In the genomic region with DNA sequence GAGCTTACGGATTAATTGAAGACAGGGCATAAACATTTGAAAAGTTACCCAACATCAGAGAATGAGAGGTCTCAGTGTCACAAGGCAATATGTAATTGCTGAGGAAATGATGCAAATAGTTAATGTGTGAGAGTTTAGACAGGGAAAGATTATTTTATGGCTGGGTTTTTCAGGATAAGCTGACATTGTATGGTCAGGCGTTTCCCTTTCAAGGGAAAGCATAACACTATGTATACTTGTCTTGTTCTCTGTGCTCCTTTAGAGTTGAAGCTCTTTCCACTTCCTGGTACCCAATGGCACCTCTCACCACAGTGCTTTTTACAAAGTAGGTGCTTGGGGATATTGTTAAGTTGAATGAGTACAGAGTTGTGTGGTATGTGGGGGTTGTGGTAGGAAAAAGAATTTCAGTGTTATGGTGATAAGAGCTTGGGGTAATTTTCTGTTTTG, we compare ENCODE assay signal across 9 cellular contexts. TPM values are rescaled to one million over a fixed set of nuclear protein-coding genes. Genes with fewer than 3 reads are reported as not detected.
DNase-seq lines count a peak whose midpoint lies in the region; ATAC-seq and TF ChIP-seq lines count a peak whose summit lies in the region.
"Had no signal": no experiment of that assay in that cellular context is flagged by ENCODE, and none has a peak within 500 bp of the region (broad histone marks: within the 10 kb centered on the region; RNA-seq: fewer than 3 reads in every experiment).

No MANE protein-coding gene starts in this region.

- H3K27ac ChIP-seq in CD4-positive, alpha-beta T cell (ENCODE audit: low read depth, low read length) = no peak overlapping the region

- no peaks in the 10 kb centered on the region for H3K27me3 Mint-ChIP-seq in CD4-positive, alpha-beta T cell
- H3K27me3 Mint-ChIP-seq in natural killer cell (ENCODE audit: low read depth in 2 of 2) = no peaks in the 10 kb centered on the region

- in situ Hi-C loops in KBM-7 (cut with MboI; ENCODE audit: low pct_unique_long_range_greater_than_20kb, low sequenced_read_pairs) = no loop called here

- H3K36me3 Mint-ChIP-seq in CD4-positive, alpha-beta T cell (ENCODE audit: low read depth) = peaks cover 26% of the 10 kb centered on the region
- peaks cover 6% of the 10 kb centered on the region for H3K36me3 Mint-ChIP-seq in natural killer cell

- no peaks in the 10 kb centered on the region for H3K27me3 ChIP-seq in CD4-positive, alpha-beta T cell (ENCODE audit: control insufficient read depth, insufficient read depth, low read length)

- H3K9me3 Mint-ChIP-seq in CD4-positive, alpha-beta T cell = no peaks in the 10 kb centered on the region
- peaks cover 3 to 6% of the 10 kb centered on the region in 2 donors for H3K9me3 Mint-ChIP-seq in natural killer cell

- POLR2A ChIA-PET in CD4-positive, alpha-beta T cell (lab: Charles Lee) = interaction anchor here (0.6 to 1.7 kb wide), 2 partner anchors 16 to 19 kb away, joined by 3 to 6 read pairs; no protein-coding TSS in a partner anchor

- ATAC-seq in CD4-positive, alpha-beta T cell (ENCODE audit: poor library complexity) = peak; percentile 75
- ATAC-seq in HG02973 (IDR thresholded peaks at IDR 0.05; ENCODE audit: unreplicated experiment) (peak; percentile 63), natural killer cell (peak; percentile 83 to 94 (median 94)), GM18907 (IDR thresholded peaks at IDR 0.05; ENCODE audit: unreplicated experiment) (no peak)

- CTCF ChIA-PET in CD4-positive, alpha-beta T cell (lab: Charles Lee) = interaction anchor here (1.2 to 1.7 kb wide), 4 partner anchors 9 to 88 kb away, joined by 3 to 7 read pairs (median 4); no protein-coding TSS in a partner anchor

- TF ChIP-seq CTCF in CD4-positive, alpha-beta T cell (IDR thresholded peaks at IDR 0.05) = no peak
- TF ChIP-seq CTCF in natural killer cell (IDR thresholded peaks at IDR 0.05) = no peak

- no peak for DNase-seq in CD4-positive, alpha-beta T cell
- peak; percentile 46 for DNase-seq in central memory CD4-positive, alpha-beta T cell
- peak; percentile 44 for DNase-seq in natural killer cell
- DNase-seq in GM03348 (ENCODE audit: low spot score) = no peak
- no peak for DNase-seq in NCI-H1417 treated with DMSO at 0.1 percent for 48 hours (lab: John Stamatoyannopoulos, UW)
- no peak for DNase-seq in KBM-7
- DNase-seq: NCI-H69 had no signal

- no peaks in the 10 kb centered on the region for H3K9me3 ChIP-seq in CD4-positive, alpha-beta T cell (ENCODE audit: control insufficient read depth, low read length)

- H3K4me1 Mint-ChIP-seq in CD4-positive, alpha-beta T cell (ENCODE audit: low read depth) = peaks cover 71% of the 10 kb centered on the region
- peaks cover 83 to 90% of the 10 kb centered on the region in 2 donors for H3K4me1 Mint-ChIP-seq in natural killer cell

- intact Hi-C loops in CD4-positive, alpha-beta T cell (cut with DNase I, micrococcal nuclease) = loop anchor here in 1 of 2 experiments (5.0 kb wide), 1 partner anchor 39 kb away; no protein-coding TSS in a partner anchor
- intact Hi-C loops in natural killer cell (cut with micrococcal nuclease) = loop anchor here (1.0 to 10.0 kb wide), 6 partner anchors 8 to 1447 kb away; a partner anchor contains a TSS

- H3K27ac Mint-ChIP-seq in CD4-positive, alpha-beta T cell = peak overlapping the region; percentile 18
- H3K27ac Mint-ChIP-seq in natural killer cell = peak overlapping the region; percentile 94 to 97

- peak overlapping the region; percentile 35 for H3K4me3 Mint-ChIP-seq in CD4-positive, alpha-beta T cell
- peak overlapping the region; percentile 87 for H3K4me3 Mint-ChIP-seq in natural killer cell

RNA-seq across cellular contexts. Expression of a gene that starts 19.9 kb away (rescaled TPM):
- 10 to 100 TPM; 76.8 to 78.7 TPM for total RNA-seq in CD4-positive, alpha-beta T cell
- 100 to 1,000 TPM; 431 to 493 (median 446) TPM for total RNA-seq in natural killer cell

RNA-seq across cellular contexts. Expression of a gene that starts 55.8 kb away (rescaled TPM):
- 1 to 10 TPM in 1 of 2 experiments, under 1 TPM in 1; 0.20 to 1.1 TPM for total RNA-seq in CD4-positive, alpha-beta T cell
- total RNA-seq in natural killer cell = under 1 TPM; 0.34 to 0.70 (median 0.47) TPM

Comparison
In these comparisons a context has a peak if more than half of its experiments do, and no peak if none do; other contexts are left out.
1. DNase-seq: peak in central memory CD4-positive, alpha-beta T cell (single experiment) and natural killer cell (single experiment); none in CD4-positive, alpha-beta T cell (0 of 10), GM03348 (single experiment), NCI-H1417 treated with DMSO at 0.1 percent for 48 hours (single experiment) and KBM-7 (single experiment).
2. RNA of a gene that starts 19.9 kb away (total RNA-seq): 431 to 493 TPM in natural killer cell; 76.8 to 78.7 TPM in CD4-positive, alpha-beta T cell; every median in the first group is over 4 times any median in the second.